In genomic region chr2:120991401-120991800, GRCh38 we compare ENCODE assay signal across 21 cellular contexts.
A peak's percentile ranks its signal among the peaks of the same experiment; 100 is the strongest.
DNase-seq lines count a peak whose midpoint lies in the region; ATAC-seq and TF ChIP-seq lines count a peak whose summit lies in the region.
"Had no signal": no experiment of that assay in that cellular context is flagged by ENCODE, and none has a peak within 500 bp of the region (broad histone marks: within the 10 kb centered on the region; RNA-seq: fewer than 3 reads in every experiment).

No MANE protein-coding gene starts in this region.

- H3K9me3 ChIP-seq in vagina: no peaks in the 10 kb centered on the region
- H3K9me3 ChIP-seq: A549, SJSA1 had no signal

- no peak overlapping the region for H3K4me3 ChIP-seq in NB4 (ENCODE audit: low read depth, low read length)
- H3K4me3 ChIP-seq in vagina: no peak overlapping the region
- H3K4me3 ChIP-seq: A549, GM12878, SJSA1 had no signal

- H3K36me3 Mint-ChIP-seq in activated CD8-positive, alpha-beta memory T cell treated with anti-CD3 and anti-CD28 coated beads, Interleukin-2, amount 10 ng/mL, durations not matched to agents 7 days and 5 days: no peaks in the 10 kb centered on the region

- ATAC-seq in activated CD8-positive, alpha-beta memory T cell treated with anti-CD3 and anti-CD28 coated beads, Interleukin-2, amount 10 ng/mL, durations not matched to agents 7 days and 5 days: no peak
- ATAC-seq in HG02870 (IDR thresholded peaks at IDR 0.05; ENCODE audit: unreplicated experiment): no peak
- ATAC-seq: A549, GM12878 had no signal

- no peaks in the 10 kb centered on the region for H3K4me1 ChIP-seq in vagina
- H3K4me1 ChIP-seq: SJSA1 had no signal

- no peak for TF ChIP-seq POLR2A in NB4 (IDR thresholded peaks at IDR 0.05; ENCODE audit: extremely low read depth, insufficient read length)
- TF ChIP-seq POLR2A in vagina (IDR thresholded peaks at IDR 0.05): no peak

- no peaks in the 10 kb centered on the region for H3K4me1 Mint-ChIP-seq in activated CD8-positive, alpha-beta memory T cell treated with anti-CD3 and anti-CD28 coated beads, Interleukin-2, amount 10 ng/mL, durations not matched to agents 7 days and 5 days

- no peaks in the 10 kb centered on the region for H3K27me3 Mint-ChIP-seq in activated CD8-positive, alpha-beta memory T cell treated with anti-CD3 and anti-CD28 coated beads, Interleukin-2, amount 10 ng/mL, durations not matched to agents 7 days and 5 days

- CTCF ChIA-PET in activated CD8-positive, alpha-beta memory T cell treated with anti-CD3 and anti-CD28 coated beads, Interleukin-2, amount 10 ng/mL, durations not matched to agents 7 days and 5 days (lab: Charles Lee): no interaction called here

- intact Hi-C loops in vagina (cut with DNase I): no loop called here

- H3K27me3 ChIP-seq in vagina: no peaks in the 10 kb centered on the region
- H3K27me3 ChIP-seq: SJSA1 had no signal

- peaks cover 0 to 7% of the 10 kb centered on the region in 2 donors for H3K36me3 ChIP-seq in vagina

- H3K27ac ChIP-seq in vagina: no peak overlapping the region
- H3K27ac ChIP-seq: C4-2B, SJSA1 had no signal

- TF ChIP-seq CTCF in NB4 (IDR thresholded peaks at IDR 0.05; ENCODE audit: low read depth, low read length): no peak
- TF ChIP-seq CTCF in vagina (IDR thresholded peaks at IDR 0.05): no peak

- H3K9me3 Mint-ChIP-seq in activated CD8-positive, alpha-beta memory T cell treated with anti-CD3 and anti-CD28 coated beads, Interleukin-2, amount 10 ng/mL, durations not matched to agents 7 days and 5 days (ENCODE audit: low read depth): no peaks in the 10 kb centered on the region

- no peak overlapping the region for H3K27ac Mint-ChIP-seq in activated CD8-positive, alpha-beta memory T cell treated with anti-CD3 and anti-CD28 coated beads, Interleukin-2, amount 10 ng/mL, durations not matched to agents 7 days and 5 days

- H3K4me3 Mint-ChIP-seq in activated CD8-positive, alpha-beta memory T cell treated with anti-CD3 and anti-CD28 coated beads, Interleukin-2, amount 10 ng/mL, durations not matched to agents 7 days and 5 days: no peak overlapping the region

- DNase-seq in activated CD8-positive, alpha-beta memory T cell treated with anti-CD3 and anti-CD28 coated beads, Interleukin-2, amount 10 ng/mL, durations not matched to agents 7 days and 5 days: peak; percentile 12
- no peak for DNase-seq in activated CD8-positive, alpha-beta memory T cell treated with anti-CD3 and anti-CD28 coated beads, Interleukin-2, amount 50 U/mL, for 4 hours
- DNase-seq in NB4 (ENCODE audit: low read depth): peak; percentile 82
- peak; percentile 39 for DNase-seq in islet precursor cell
- DNase-seq in vagina (ENCODE audit: extremely low spot score in 2 of 2): peak; percentile 49 to 79
- no peak for DNase-seq in NCI-H524 treated with DMSO at 0.1 percent for 48 hours (lab: John Stamatoyannopoulos, UW)
- DNase-seq: DMS 273 treated with DMSO at 0.1 percent for 48 hours, GDM1, HCEC 1CT, KBM-7, NCI-H1105, NCI-H1694, NCI-H2107, NCI-H226, NCI-H526 treated with DMSO at 0.1 percent for 48 hours, OCI-M1 had no signal

Comparison
In these comparisons a context has a peak if more than half of its experiments do, and no peak if none do; other contexts are left out.
1. DNase-seq: peak in activated CD8-positive, alpha-beta memory T cell treated with anti-CD3 and anti-CD28 coated beads, Interleukin-2, amount 10 ng/mL, durations not matched to agents 7 days and 5 days (single experiment), NB4 (single experiment), islet precursor cell (single experiment) and vagina (2 of 2); none in activated CD8-positive, alpha-beta memory T cell treated with anti-CD3 and anti-CD28 coated beads, Interleukin-2, amount 50 U/mL, for 4 hours (single experiment) and NCI-H524 treated with DMSO at 0.1 percent for 48 hours (single experiment).